In the genomic region with DNA sequence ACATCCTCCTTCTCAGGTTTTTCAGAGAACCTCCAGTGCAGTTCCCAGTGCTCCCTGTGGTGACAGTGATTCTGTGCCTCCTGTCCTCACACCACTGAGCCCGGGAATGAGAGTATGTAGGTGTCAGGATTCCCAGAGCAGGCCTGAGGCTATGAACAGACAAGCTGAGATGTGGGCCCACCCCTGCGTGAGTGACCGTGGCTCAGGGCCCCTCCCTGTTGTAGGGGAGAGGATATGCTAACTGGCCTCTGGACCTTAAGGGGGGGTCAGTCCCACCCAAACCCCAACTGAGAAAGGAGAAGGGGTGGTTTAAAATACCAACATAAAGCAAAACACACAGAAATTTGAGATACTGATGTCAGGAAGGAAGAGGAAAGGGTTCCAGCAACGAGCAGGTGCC, we compare ENCODE assay signal across 27 cellular contexts.
DNase-seq lines count a peak whose midpoint lies in the region; ATAC-seq, FAIRE-seq and TF ChIP-seq lines count a peak whose summit lies in the region.
"Had no signal": no experiment of that assay in that cellular context is flagged by ENCODE, and none has a peak within 500 bp of the region (broad histone marks: within the 10 kb centered on the region; RNA-seq: fewer than 3 reads in every experiment).

No MANE protein-coding gene starts in this region.

- CTCF ChIA-PET in PC-9 (lab: Charles Lee) = no interaction called here

- H3K4me1 ChIP-seq in right atrium auricular region = no peaks in the 10 kb centered on the region
- H3K4me1 ChIP-seq in left ventricle myocardium inferior = peaks cover 6% of the 10 kb centered on the region
- H3K4me1 ChIP-seq in PC-9 (replicated peaks; ENCODE audit: insufficient read depth) = peaks cover 7% of the 10 kb centered on the region; the same call in 1 of the 2 replicates
- no peaks in the 10 kb centered on the region for H3K4me1 ChIP-seq in mesendoderm (ENCODE audit: control insufficient read depth, low read depth, low read length)
- H3K4me1 ChIP-seq: BE2C, BLaER1 had no signal

- no peak overlapping the region for H2BK5ac ChIP-seq in mesendoderm (ENCODE audit: low read length)

- no peak overlapping the region for H3K9ac ChIP-seq in mesendoderm (ENCODE audit: low read length)
- H3K9ac ChIP-seq: BLaER1 had no signal

- H3F3A ChIP-seq in PC-9 (ENCODE audit: insufficient read depth, low read depth) = no peaks in the 10 kb centered on the region

- no peak overlapping the region for H3K56ac ChIP-seq in mesendoderm (ENCODE audit: low read length)

- POLR2A ChIA-PET in PC-9 (lab: Charles Lee; ENCODE audit: unreplicated experiment) = no interaction called here

- no peaks in the 10 kb centered on the region for H3K79me2 ChIP-seq in PC-9 (ENCODE audit: low read depth)
- no peaks in the 10 kb centered on the region for H3K79me2 ChIP-seq in mesendoderm (ENCODE audit: control insufficient read depth, insufficient read depth, low read length)

- H3K9me3 ChIP-seq in right atrium auricular region (no peaks in the 10 kb centered on the region), left ventricle myocardium inferior (replicated peaks) (no peaks in the 10 kb centered on the region), PC-9 (ENCODE audit: insufficient read depth, low read depth) (no peaks in the 10 kb centered on the region)
- H3K9me3 ChIP-seq: BE2C, BLaER1 had no signal

- H4K20me1 ChIP-seq in PC-9 (ENCODE audit: insufficient read depth) = no peaks in the 10 kb centered on the region
- H4K20me1 ChIP-seq: BLaER1 had no signal

- H3K4me3 ChIP-seq in right atrium auricular region (no peak overlapping the region), left ventricle myocardium inferior (no peak overlapping the region), PC-9 (no peak overlapping the region), mesendoderm (ENCODE audit: low read length) (no peak overlapping the region)
- H3K4me3 ChIP-seq: BLaER1, GM12878 had no signal

- no peak for ATAC-seq in GM19324 (IDR thresholded peaks at IDR 0.05; ENCODE audit: low FRiP score, unreplicated experiment)
- ATAC-seq: GM12878 had no signal

- no peak overlapping the region for H3K4me2 ChIP-seq in PC-9
- H3K4me2 ChIP-seq in mesendoderm (ENCODE audit: low read length) = no peak overlapping the region
- H3K4me2 ChIP-seq: BLaER1 had no signal

- no peak overlapping the region for H2BK120ac ChIP-seq in mesendoderm (ENCODE audit: low read depth, low read length)

- BruUV-seq in PC-9 (replicated peaks; lab: Mats Ljungman, UMichigan) = no TSS peak

- H3K36me3 ChIP-seq in right atrium auricular region = no peaks in the 10 kb centered on the region
- H3K36me3 ChIP-seq in left ventricle myocardium inferior = no peaks in the 10 kb centered on the region
- H3K36me3 ChIP-seq in PC-9 (ENCODE audit: low read depth) = no peaks in the 10 kb centered on the region
- H3K36me3 ChIP-seq in mesendoderm (ENCODE audit: control insufficient read depth, insufficient read depth, low read length) = no peaks in the 10 kb centered on the region
- H3K36me3 ChIP-seq: BE2C, BLaER1 had no signal

- no peak overlapping the region for H3K4ac ChIP-seq in mesendoderm (ENCODE audit: low read depth, low read length)

- no peak overlapping the region for H4K8ac ChIP-seq in mesendoderm (ENCODE audit: low read depth, low read length)

- 0 out of 2 replicates have a peak overlapping the region, but pooled peaks have one; percentile 8 for H2AFZ ChIP-seq in PC-9

- H3K79me1 ChIP-seq in mesendoderm (ENCODE audit: low read length) = no peaks in the 10 kb centered on the region

- TF ChIP-seq CTCF in right atrium auricular region (IDR thresholded peaks at IDR 0.05) (no peak), left ventricle myocardium inferior (IDR thresholded peaks at IDR 0.05; ENCODE audit: borderline replicate concordance) (no peak), PC-9 (conservative IDR thresholded peaks at IDR 0.05) (no peak)

- no peak overlapping the region for H3K27ac ChIP-seq in right atrium auricular region
- H3K27ac ChIP-seq in left ventricle myocardium inferior (replicated peaks) = no peak overlapping the region
- H3K27ac ChIP-seq in PC-9 = no peak overlapping the region
- no peak overlapping the region for H3K27ac ChIP-seq in mesendoderm (ENCODE audit: low read depth, low read length)
- H3K27ac ChIP-seq: BLaER1 had no signal

- WGBS in mesendoderm (ENCODE audit: extremely low coverage, insufficient coverage, low lambda C conversion rate) = no CpG with 5 or more reads among the region's 4 CpGs

- no peak overlapping the region for H4K5ac ChIP-seq in mesendoderm (ENCODE audit: low read length)

- DNase-seq in right atrium auricular region (ENCODE audit: low spot score) = peak; percentile 40
- DNase-seq in left ventricle myocardium inferior = no peak
- no peak for DNase-seq in PC-9
- peak; percentile 23 for DNase-seq in mesendoderm
- DNase-seq in glomerular visceral epithelial cell (ENCODE audit: extremely low spot score) = no peak
- no peak for DNase-seq in RCC 7860 (ENCODE audit: low spot score)
- DNase-seq: 8988T; ACHN; BE2C; C1 segment of cervical spinal cord; CD4-positive, alpha-beta memory T cell; CD4-positive, CD25-positive, alpha-beta regulatory T cell; CD8-positive, alpha-beta memory T cell; COR-L47; DMS 273 treated with DMSO at 0.1 percent for 48 hours; DMS153; DMS53; DMS79; DND-41; EL; GDM1 had no signal

- no peak for FAIRE-seq in RCC 7860 (lab: Jason Lieb, UNC)
- FAIRE-seq: A204.1, GM12878, GM12892, GM18507 had no signal

- H3K9me2 ChIP-seq in PC-9 (ENCODE audit: insufficient read depth) = no peaks in the 10 kb centered on the region

- H3K23ac ChIP-seq in mesendoderm (ENCODE audit: low read length) = no peak overlapping the region

- H3K18ac ChIP-seq in mesendoderm (ENCODE audit: low read length) = no peak overlapping the region

- H2AK5ac ChIP-seq in mesendoderm (ENCODE audit: low read length) = no peak overlapping the region

- intact Hi-C loops in left ventricle myocardium inferior (cut with micrococcal nuclease) = no loop called here
- intact Hi-C loops in PC-9 (cut with micrococcal nuclease; ENCODE audit: unreplicated experiment) = no loop called here

- H3K27me3 ChIP-seq in right atrium auricular region (no peaks in the 10 kb centered on the region), left ventricle myocardium inferior (ENCODE audit: low read depth) (no peaks in the 10 kb centered on the region), PC-9 (ENCODE audit: insufficient read depth, low read depth) (no peaks in the 10 kb centered on the region), mesendoderm (ENCODE audit: insufficient read depth, low read length, poor library complexity) (no peaks in the 10 kb centered on the region)
- H3K27me3 ChIP-seq: BE2C, BLaER1 had no signal

- H2BK15ac ChIP-seq in mesendoderm (replicated peaks; ENCODE audit: low read depth) = no peak overlapping the region

Comparison
In these comparisons a context has a peak if more than half of its experiments do, and no peak if none do; other contexts are left out.
1. DNase-seq: peak in right atrium auricular region (single experiment) and mesendoderm (single experiment); none in left ventricle myocardium inferior (single experiment), PC-9 (0 of 2), glomerular visceral epithelial cell (single experiment) and RCC 7860 (single experiment).